In the genomic region with DNA sequence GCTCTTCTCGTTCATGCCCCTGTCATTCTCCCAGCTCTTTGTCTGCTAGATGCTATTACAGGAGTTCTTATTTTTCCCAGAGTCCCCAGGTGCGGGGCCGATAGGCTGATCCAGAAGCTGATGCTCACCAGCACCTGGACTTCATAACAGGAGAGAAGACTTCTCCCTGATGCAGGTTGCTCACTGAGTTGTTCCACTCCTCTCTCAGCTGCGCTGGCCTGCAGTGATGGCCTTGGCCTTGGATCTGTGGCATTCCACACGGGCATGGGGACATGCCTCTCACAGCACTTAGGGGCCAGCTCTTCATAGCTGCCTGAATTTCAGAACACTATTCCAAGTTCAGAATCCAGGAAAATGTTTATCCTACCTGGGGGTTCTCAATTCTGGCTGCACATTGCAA, we compare ENCODE assay signal across 27 cellular contexts.
"Had no signal": no experiment of that assay in that cellular context is flagged by ENCODE, and none has a peak within 500 bp of the region (broad histone marks: within the 10 kb centered on the region; RNA-seq: fewer than 3 reads in every experiment).

No MANE protein-coding gene starts in this region.

- ATAC-seq: activated CD4-positive, CD25-positive, alpha-beta regulatory T cell treated with anti-CD3 and anti-CD28 coated beads, Interleukin-2, amount 50 U/mL, for 24 hours; activated CD8-positive, alpha-beta T cell treated with anti-CD3 and anti-CD28 coated beads for 36 hours; activated T-cell treated with anti-CD3 and anti-CD28 coated beads, Interleukin-2, amount 50 U/mL, for 72 hours; Panc1; SK-N-SH treated with all-trans-retinoic acid at 6 μM for 48 hours had no signal

- H3K9me3 ChIP-seq: SJSA1 had no signal

- H3K27ac ChIP-seq: RWPE1, SJSA1 had no signal

- H3K27me3 Mint-ChIP-seq: activated naive CD4-positive, alpha-beta T cell treated with anti-CD3 and anti-CD28 coated beads, Interleukin-2, amount 10 ng/mL, durations not matched to agents 7 days and 5 days; activated naive CD8-positive, alpha-beta T cell treated with anti-CD3 and anti-CD28 coated beads for 36 hours had no signal

- H3K9me3 Mint-ChIP-seq: activated CD8-positive, alpha-beta T cell treated with anti-CD3 and anti-CD28 coated beads for 36 hours; activated naive CD4-positive, alpha-beta T cell treated with anti-CD3 and anti-CD28 coated beads, Interleukin-2, amount 10 ng/mL, durations not matched to agents 7 days and 5 days; activated naive CD8-positive, alpha-beta T cell treated with anti-CD3 and anti-CD28 coated beads for 36 hours; activated T-cell treated with anti-CD3 and anti-CD28 coated beads, Interleukin-2, amount 50 U/mL, for 72 hours; activated T-helper 2 cell treated with anti-CD3 and anti-CD28 coated beads, Interferon-gamma antibody, Interleukin-2, Interleukin-4, amounts not matched to agents 10 μg/mL and 5 μg/mL and 100 μg/mL, durations not matched to agents 14 hours and 24 hours and 36 hours; T-helper 1 cell treated with Interleukin-12 subunit alpha and Interleukin-12 subunit beta and Interleukin-4 antibody, amounts not matched to agents 30 μg/mL and 1 μg/mL, for 36 hours had no signal

- H3K4me3 Mint-ChIP-seq: activated CD8-positive, alpha-beta T cell treated with anti-CD3 and anti-CD28 coated beads for 36 hours; activated naive CD4-positive, alpha-beta T cell treated with anti-CD3 and anti-CD28 coated beads, Interleukin-2, amount 10 ng/mL, durations not matched to agents 7 days and 5 days; activated naive CD8-positive, alpha-beta T cell treated with anti-CD3 and anti-CD28 coated beads for 36 hours; activated T-cell treated with anti-CD3 and anti-CD28 coated beads, Interleukin-2, amount 50 U/mL, for 72 hours; T-helper 1 cell treated with Interleukin-12 subunit alpha and Interleukin-12 subunit beta and Interleukin-4 antibody, amounts not matched to agents 30 μg/mL and 1 μg/mL, for 36 hours had no signal

- DNase-seq: activated CD4-positive, alpha-beta T cell treated with anti-CD3 and anti-CD28 coated beads for 4 hours; activated CD8-positive, alpha-beta memory T cell treated with anti-CD3 and anti-CD28 coated beads, Interleukin-2, amount 50 U/mL, for 4 hours; activated CD8-positive, alpha-beta T cell treated with anti-CD3 and anti-CD28 coated beads for 36 hours; activated gamma-delta T cell treated with Interleukin-2 at 50 U/mL for 16 hours; activated naive CD4-positive, alpha-beta T cell treated with anti-CD3 and anti-CD28 coated beads, Interleukin-2, amount 10 ng/mL, durations not matched to agents 7 days and 5 days; activated naive CD8-positive, alpha-beta T cell treated with anti-CD3 and anti-CD28 coated beads for 36 hours; activated T-cell treated with anti-CD3 and anti-CD28 coated beads, Interleukin-2, amount 50 U/mL, for 72 hours; anterior cingulate cortex; cerebellar nuclear complex; Karpas-422; NCI-H1105 treated with DMSO at 0.1 percent for 48 hours; NCI-H1436 treated with DMSO at 0.1 percent for 48 hours; NCI-H187; NCI-H2081; NCI-H2171; NCI-H226; NCI-H526; NCI-H774; OCI-M1; Right ventricle myocardium superior had no signal

- H3K36me3 Mint-ChIP-seq: activated naive CD4-positive, alpha-beta T cell treated with anti-CD3 and anti-CD28 coated beads, Interleukin-2, amount 10 ng/mL, durations not matched to agents 7 days and 5 days; activated naive CD8-positive, alpha-beta T cell treated with anti-CD3 and anti-CD28 coated beads for 36 hours had no signal

- H3K27me3 ChIP-seq: SJSA1 had no signal

- H3K4me3 ChIP-seq: SJSA1 had no signal

- H3K4me1 Mint-ChIP-seq: activated naive CD4-positive, alpha-beta T cell treated with anti-CD3 and anti-CD28 coated beads, Interleukin-2, amount 10 ng/mL, durations not matched to agents 7 days and 5 days; activated naive CD8-positive, alpha-beta T cell treated with anti-CD3 and anti-CD28 coated beads for 36 hours had no signal

- H3K36me3 ChIP-seq: SJSA1 had no signal

- H3K27ac Mint-ChIP-seq: activated CD8-positive, alpha-beta T cell treated with anti-CD3 and anti-CD28 coated beads for 36 hours; activated naive CD4-positive, alpha-beta T cell treated with anti-CD3 and anti-CD28 coated beads, Interleukin-2, amount 10 ng/mL, durations not matched to agents 7 days and 5 days; activated naive CD8-positive, alpha-beta T cell treated with anti-CD3 and anti-CD28 coated beads for 36 hours; activated T-cell treated with anti-CD3 and anti-CD28 coated beads, Interleukin-2, amount 50 U/mL, for 72 hours; activated T-helper 2 cell treated with anti-CD3 and anti-CD28 coated beads, Interferon-gamma antibody, Interleukin-2, Interleukin-4, amounts not matched to agents 10 μg/mL and 5 μg/mL and 100 μg/mL, durations not matched to agents 14 hours and 24 hours and 36 hours; T-helper 1 cell treated with Interleukin-12 subunit alpha and Interleukin-12 subunit beta and Interleukin-4 antibody, amounts not matched to agents 30 μg/mL and 1 μg/mL, for 36 hours had no signal
